In the genomic region with DNA sequence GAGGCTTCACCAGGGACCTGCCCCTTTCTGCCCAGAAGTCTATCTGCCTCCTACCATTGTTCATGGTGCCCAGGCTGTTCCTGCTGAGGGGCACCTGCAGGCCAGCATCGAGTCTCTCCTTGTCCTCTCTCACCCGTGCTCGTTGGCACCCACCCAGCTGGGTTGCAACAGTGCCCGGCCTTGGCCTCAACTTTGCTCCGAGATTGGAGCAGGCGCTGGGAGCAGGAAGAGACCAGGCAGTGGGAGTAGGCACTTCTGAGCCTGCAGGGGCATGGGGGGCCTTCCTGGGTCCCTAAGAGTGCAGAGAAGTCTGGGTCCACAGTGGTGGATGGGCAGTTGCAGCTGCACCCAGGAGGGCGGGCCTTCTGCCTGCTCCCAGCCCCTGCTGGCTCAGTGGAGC, we compare ENCODE assay signal across 19 cellular contexts.
"Had no signal": no experiment of that assay in that cellular context is flagged by ENCODE, and none has a peak within 500 bp of the region (broad histone marks: within the 10 kb centered on the region; RNA-seq: fewer than 3 reads in every experiment).

No MANE protein-coding gene starts in this region.

- H3K4me1 Mint-ChIP-seq: neural progenitor cell had no signal

- H3K9me3 Mint-ChIP-seq: effector memory CD8-positive, alpha-beta T cell; immature natural killer cell; mesothelial cell of epicardium; nephron had no signal

- H3K36me3 ChIP-seq: neural progenitor cell, transverse colon, upper lobe of right lung, uterus had no signal

- ATAC-seq: effector memory CD8-positive, alpha-beta T cell; naive thymus-derived CD4-positive, alpha-beta T cell; psoas muscle; stimulated activated naive CD8-positive, alpha-beta T cell treated with anti-CD3 and anti-CD28 coated beads, Interleukin-15, amount 100 ng/mL, for 72 hours; upper lobe of right lung had no signal

- DNase-seq: cortex of kidney; effector memory CD8-positive, alpha-beta T cell; immature natural killer cell; islet precursor cell; mesenchymal stem cell; naive thymus-derived CD4-positive, alpha-beta T cell; psoas muscle; spleen; stimulated activated naive CD4-positive, alpha-beta T cell; stimulated activated naive CD8-positive, alpha-beta T cell treated with anti-CD3 and anti-CD28 coated beads, Interleukin-15, amount 100 ng/mL, for 72 hours; transverse colon; upper lobe of right lung; uterus had no signal

- H3K4me3 ChIP-seq: neural progenitor cell, psoas muscle, skin epidermis, spleen, suprapubic skin, transverse colon, upper lobe of right lung, uterus had no signal

- H3K9ac ChIP-seq: neural progenitor cell had no signal

- H3K27ac Mint-ChIP-seq: mesothelial cell of epicardium; naive thymus-derived CD4-positive, alpha-beta T cell; nephron; neural progenitor cell; stimulated activated naive CD8-positive, alpha-beta T cell treated with anti-CD3 and anti-CD28 coated beads, Interleukin-15, amount 100 ng/mL, for 72 hours had no signal

- H3K4me3 Mint-ChIP-seq: effector memory CD8-positive, alpha-beta T cell; immature natural killer cell; mesothelial cell of epicardium; naive thymus-derived CD4-positive, alpha-beta T cell; nephron; neural progenitor cell; stimulated activated naive CD8-positive, alpha-beta T cell treated with anti-CD3 and anti-CD28 coated beads, Interleukin-15, amount 100 ng/mL, for 72 hours had no signal

- H3K9me3 ChIP-seq: psoas muscle, suprapubic skin, transverse colon, upper lobe of right lung, uterus had no signal

- H3K27me3 ChIP-seq: neural progenitor cell, spleen, suprapubic skin, transverse colon, upper lobe of right lung, uterus had no signal

- FAIRE-seq: frontal cortex had no signal

- H3K27ac ChIP-seq: neural progenitor cell, psoas muscle, skin epidermis, spleen, suprapubic skin, transverse colon, upper lobe of right lung, uterus had no signal

- H3K4me1 ChIP-seq: neural progenitor cell, uterus had no signal
